In genomic region chr3:50408445-50408953, GRCh38 we compare ENCODE assay signal across 16 cellular contexts. TPM values are rescaled to one million over a fixed set of nuclear protein-coding genes. Genes with fewer than 3 reads are reported as not detected.
DNase-seq lines count a peak whose midpoint lies in the region; ATAC-seq, FAIRE-seq and TF ChIP-seq lines count a peak whose summit lies in the region.
"Had no signal": no experiment of that assay in that cellular context is flagged by ENCODE, and none has a peak within 500 bp of the region (broad histone marks: within the 10 kb centered on the region; RNA-seq: fewer than 3 reads in every experiment).

No MANE protein-coding gene starts in this region.

- CTCF ChIA-PET in HEK293 (lab: Yijun Ruan, JAX) = no interaction called here

- H3K4me1 ChIP-seq in HEK293 (ENCODE audit: control insufficient read depth, insufficient read depth, low read length) (no peaks in the 10 kb centered on the region), astrocyte (ENCODE audit: insufficient read depth, low read length) (no peaks in the 10 kb centered on the region), pancreas (no peaks in the 10 kb centered on the region)
- H3K4me1 ChIP-seq: A549, HAP-1 had no signal

- no peaks in the 10 kb centered on the region for H3K79me2 ChIP-seq in astrocyte (ENCODE audit: insufficient read depth, low read length)

- H2AFZ ChIP-seq in astrocyte (ENCODE audit: low read depth, low read length) = no peak overlapping the region

- H3K9me3 ChIP-seq in HEK293 (ENCODE audit: control insufficient read depth, insufficient read depth, low read depth, low read length) (no peaks in the 10 kb centered on the region), astrocyte (ENCODE audit: insufficient read depth, low read depth, low read length) (no peaks in the 10 kb centered on the region), pancreas (no peaks in the 10 kb centered on the region)
- H3K9me3 ChIP-seq: A549, BE2C, HAP-1 had no signal

- H3K27me3 ChIP-seq in astrocyte (ENCODE audit: insufficient read depth, low read length) (peaks cover 4% of the 10 kb centered on the region), pancreas (no peaks in the 10 kb centered on the region)
- H3K27me3 ChIP-seq: BE2C had no signal

- TF ChIP-seq CTCF in HEK293 (tag by site-specific recombination; IDR thresholded peaks at IDR 0.05) (no peak), astrocyte (IDR thresholded peaks at IDR 0.05; ENCODE audit: insufficient read depth, low read depth, low read length) (no peak), pancreas (IDR thresholded peaks at IDR 0.05) (no peak), coronary artery (IDR thresholded peaks at IDR 0.05) (no peak)

- in situ Hi-C loops in G401 (cut with HindIII; ENCODE audit: low sequenced_read_pairs) = no loop called here

- H3K27ac Mint-ChIP-seq in astrocyte (ENCODE audit: unreplicated experiment) = peak overlapping the region; percentile 34
- H3K27ac Mint-ChIP-seq: CD4-positive, alpha-beta memory T cell had no signal

- H3K4me3 ChIP-seq in HEK293 (ENCODE audit: low read depth, low read length) = no peak overlapping the region
- no peak overlapping the region for H3K4me3 ChIP-seq in astrocyte (ENCODE audit: insufficient read depth, low read depth, low read length)
- H3K4me3 ChIP-seq in pancreas = no peak overlapping the region
- H3K4me3 ChIP-seq in coronary artery = no peak overlapping the region
- H3K4me3 ChIP-seq: A549, HAP-1 had no signal

- H3K4me2 ChIP-seq in astrocyte (ENCODE audit: low read length) = no peak overlapping the region
- H3K4me2 ChIP-seq: A549 had no signal

- WGBS in pancreas, 2 donors = 68 to 69% methylated on average over 15 of the region's 15 CpGs

- H3K27me3 Mint-ChIP-seq in astrocyte (ENCODE audit: low read depth, unreplicated experiment) = peaks cover 40% of the 10 kb centered on the region

- ATAC-seq in pancreas (peak in 3 of 4 donors; percentile 46 to 78 (median 71)), HG02884 (IDR thresholded peaks at IDR 0.05; ENCODE audit: unreplicated experiment) (no peak)
- ATAC-seq: A549 had no signal

- H3K9me3 Mint-ChIP-seq in astrocyte (ENCODE audit: unreplicated experiment) = peaks cover 3% of the 10 kb centered on the region

- no peak overlapping the region for H3K4me3 Mint-ChIP-seq in astrocyte (ENCODE audit: unreplicated experiment)
- H3K4me3 Mint-ChIP-seq: CD4-positive, alpha-beta memory T cell had no signal

- H3K36me3 ChIP-seq in HEK293 (ENCODE audit: control insufficient read depth in 2 of 2, insufficient read depth in 1 of 2, low read length in 2 of 2) (no peaks in the 10 kb centered on the region), astrocyte (ENCODE audit: insufficient read depth, low read length) (no peaks in the 10 kb centered on the region), pancreas (no peaks in the 10 kb centered on the region)
- H3K36me3 ChIP-seq: BE2C, HAP-1 had no signal

- H3K27ac ChIP-seq in HEK293 (ENCODE audit: extremely low read depth, low read depth, low read length) = no peak overlapping the region
- no peak overlapping the region for H3K27ac ChIP-seq in astrocyte (ENCODE audit: low read depth, low read length)
- no peak overlapping the region for H3K27ac ChIP-seq in pancreas
- H3K27ac ChIP-seq in coronary artery = no peak overlapping the region
- H3K27ac ChIP-seq: A549, C4-2B had no signal

- intact Hi-C loops in pancreas (cut with DNase I) = no loop called here

- H3K36me3 Mint-ChIP-seq in astrocyte (ENCODE audit: low read depth, unreplicated experiment) = no peaks in the 10 kb centered on the region
- H3K36me3 Mint-ChIP-seq: CD4-positive, alpha-beta memory T cell had no signal

- POLR2A ChIA-PET in HEK293 (lab: Yijun Ruan, JAX) = no interaction called here

- peak; percentile 24 for DNase-seq in G401 (ENCODE audit: low spot score)
- DNase-seq in astrocyte (ENCODE audit: low read depth) = no peak
- DNase-seq in pancreas = no peak
- DNase-seq in NCI-H510A treated with DMSO at 0.1 percent for 48 hours (lab: John Stamatoyannopoulos, UW) = no peak
- no peak for DNase-seq in coronary artery (ENCODE audit: low spot score)
- DNase-seq: BE2C; CD4-positive, alpha-beta memory T cell; DND-41; GF-D8 had no signal

- H3K4me1 Mint-ChIP-seq in astrocyte (ENCODE audit: low read depth, unreplicated experiment) = peaks cover 11% of the 10 kb centered on the region
- H3K4me1 Mint-ChIP-seq: CD4-positive, alpha-beta memory T cell had no signal

- no peak overlapping the region for H3K9ac ChIP-seq in astrocyte (ENCODE audit: low read length)

- H4K20me1 ChIP-seq in astrocyte (ENCODE audit: insufficient read depth, low read length) = no peaks in the 10 kb centered on the region

- FAIRE-seq in astrocyte (lab: Jason Lieb, UNC) (no peak), pancreas (lab: Jason Lieb, UNC) (no peak)
- FAIRE-seq: A549, GM19239, H1 had no signal

TF ChIP-seq in HEK293, 187 proteins besides CTCF, POLR2A, EP300 and RAD21:
- TF ChIP-seq ZNF335 (tag by site-specific recombination; conservative IDR thresholded peaks at IDR 0.05) (no peak), ZNF561 (tag by site-specific recombination; IDR thresholded peaks at IDR 0.05; ENCODE audit: borderline replicate concordance) (no peak), ZBTB21 (tag by site-specific recombination; IDR thresholded peaks at IDR 0.05) (no peak), ZFHX2 (tag by site-specific recombination; conservative IDR thresholded peaks at IDR 0.05) (0 out of 2 replicates have a peak, but pooled peaks have one; percentile 11), ZNF16 (tag by site-specific recombination; IDR thresholded peaks at IDR 0.05; ENCODE audit: low read depth) (no peak), MYNN (tag by site-specific recombination; IDR thresholded peaks at IDR 0.05; ENCODE audit: borderline replicate concordance) (no peak), ZNF658 (tag by site-specific recombination; IDR thresholded peaks at IDR 0.05) (no peak), REPIN1 (tag by site-specific recombination; IDR thresholded peaks at IDR 0.05; ENCODE audit: low read depth) (no peak)

RNA-seq across cellular contexts. Expression of gene TMEM115, which starts 49.2 kb away (rescaled TPM):
- total RNA-seq in G401 (2014; rRNA removed; shearing (Covaris generic)) = 35.4 and 43.1 TPM in 2 replicates
- total RNA-seq in astrocyte (48.7 and 49.8 TPM in 2 replicates), pancreas (10 to 100 TPM; 13.8 to 22.3 (median 16.1) TPM)
- 10 to 100 TPM; 25.0 to 29.2 TPM for polyA plus RNA-seq in pancreas

RNA-seq across cellular contexts. Expression of gene CYB561D2, which starts 57.8 kb away (rescaled TPM):
- total RNA-seq in G401 (2014; rRNA removed; shearing (Covaris generic)) = 18.3 and 31.4 TPM in 2 replicates
- 18.9 and 19.4 TPM in 2 replicates for total RNA-seq in astrocyte
- 10 to 100 TPM in 4 of 6 donors, 1 to 10 TPM in 2; 8.6 to 14.2 (median 12.8) TPM for total RNA-seq in pancreas
- polyA plus RNA-seq in pancreas = 10 to 100 TPM; 15.3 to 30.4 TPM

RNA-seq across cellular contexts. Expression of gene NPRL2, which starts 57.9 kb away (rescaled TPM):
- 26.7 and 27.3 TPM in 2 replicates for total RNA-seq in G401 (2014; rRNA removed; shearing (Covaris generic))
- total RNA-seq in astrocyte (15.7 and 20.3 TPM in 2 replicates), pancreas (10 to 100 TPM; 17.1 to 29.2 (median 18.6) TPM)
- 10 to 100 TPM; 40.9 to 41.8 TPM for polyA plus RNA-seq in pancreas
